Comparison of ENCODE assay signal across 18 cellular contexts in the genomic region with DNA sequence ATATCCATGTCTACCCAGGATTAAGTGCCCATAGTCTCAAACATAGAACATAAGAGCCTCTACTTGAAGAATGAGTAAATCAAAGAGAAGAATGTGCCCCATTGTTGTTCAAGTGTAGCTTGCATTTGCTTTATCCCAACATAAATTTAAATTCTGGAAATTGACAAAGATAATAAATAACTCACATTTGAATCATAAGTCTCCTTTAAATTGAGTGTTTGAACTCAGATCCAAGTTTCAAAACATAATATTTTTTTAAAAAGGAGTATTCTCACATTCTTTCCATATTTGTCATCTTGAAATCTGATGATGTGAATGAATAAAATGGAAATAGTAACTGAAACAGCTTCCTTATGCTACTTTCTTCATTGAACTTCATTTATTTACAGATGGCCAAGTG.
"Had no signal": no experiment of that assay in that cellular context is flagged by ENCODE, and none has a peak within 500 bp of the region (broad histone marks: within the 10 kb centered on the region; RNA-seq: fewer than 3 reads in every experiment).

No MANE protein-coding gene starts in this region.

- ATAC-seq: activated naive CD4-positive, alpha-beta T cell treated with anti-CD3 and anti-CD28 coated beads, Interleukin-2, amount 50 U/mL, for 72 hours; foreskin keratinocyte; left lung; mucosa of descending colon; natural killer cell had no signal

- H3K4me1 ChIP-seq: foreskin keratinocyte, prostate gland, suprapubic skin had no signal

- H3K4me3 ChIP-seq: left lung, mucosa of descending colon, prostate gland, suprapubic skin, upper lobe of left lung had no signal

- H3K27me3 ChIP-seq: foreskin keratinocyte, left lung, suprapubic skin, upper lobe of left lung had no signal

- H3K36me3 ChIP-seq: left lung, prostate gland, suprapubic skin, upper lobe of left lung had no signal

- DNase-seq: activated CD4-positive, alpha-beta T cell treated with anti-CD3 and anti-CD28 coated beads, Interleukin-2, amount 10 ng/mL, durations not matched to agents 7 days and 5 days; activated CD4-positive, CD25-positive, alpha-beta regulatory T cell; erythroblast; head of caudate nucleus; left lung; mucosa of descending colon; natural killer cell; nucleus accumbens; stimulated activated CD4-positive, alpha-beta T cell treated with anti-CD3 and anti-CD28 coated beads, Interleukin-12 subunit alpha, Interleukin-12 subunit beta, amount 100 ng/mL, for 4 hours; stimulated activated naive CD4-positive, alpha-beta T cell; T-helper 2 cell; upper lobe of left lung had no signal

- H3K9me3 ChIP-seq: left lung, mucosa of descending colon, prostate gland, suprapubic skin, upper lobe of left lung had no signal

- H3K27ac ChIP-seq: foreskin keratinocyte, left lung, prostate gland, suprapubic skin, upper lobe of left lung had no signal

- FAIRE-seq: islet of Langerhans, TTC549 had no signal
